18 cellular contexts compared by ENCODE assay signal in the genomic region with DNA sequence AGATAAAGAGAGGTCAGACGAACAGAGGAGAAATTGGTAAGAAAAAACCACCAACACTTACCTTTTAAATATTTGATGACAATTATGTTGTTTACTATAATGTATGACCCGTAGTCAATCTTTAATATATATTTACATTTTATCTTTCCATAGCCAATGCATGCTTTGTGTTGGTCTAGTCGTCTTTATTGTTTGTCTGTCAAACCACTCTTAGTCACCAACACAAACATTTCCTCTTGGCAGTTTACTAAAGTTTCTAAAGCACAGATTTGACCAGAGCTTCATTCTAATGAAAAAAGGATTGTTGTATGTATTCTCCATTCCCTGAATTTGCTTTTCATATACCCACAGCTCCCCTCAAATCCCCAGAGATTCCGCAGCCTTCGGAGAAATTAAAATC.
"Had no signal": no experiment of that assay in that cellular context is flagged by ENCODE, and none has a peak within 500 bp of the region (broad histone marks: within the 10 kb centered on the region; RNA-seq: fewer than 3 reads in every experiment).

No MANE protein-coding gene starts in this region.

- H3K36me3 Mint-ChIP-seq: naive B cell; stimulated activated effector memory CD8-positive, alpha-beta T cell treated with anti-CD3 and anti-CD28 coated beads, Interleukin-12 subunit alpha, Interleukin-12 subunit beta, amount 100 ng/mL, for 72 hours; type B pancreatic cell had no signal

- H3K9me3 Mint-ChIP-seq: activated CD4-positive, alpha-beta T cell treated with anti-CD3 and anti-CD28 coated beads, Interleukin-2, amount 10 ng/mL, durations not matched to agents 24 days and 14 days; type B pancreatic cell had no signal

- H3K4me1 ChIP-seq: heart right ventricle, right lobe of liver, testis had no signal

- DNase-seq: activated CD4-positive, alpha-beta T cell treated with anti-CD3 and anti-CD28 coated beads, Interleukin-2, amount 10 ng/mL, durations not matched to agents 24 days and 14 days; activated CD8-positive, alpha-beta T cell treated with anti-CD3 and anti-CD28 coated beads for 36 hours; activated naive CD4-positive, alpha-beta T cell treated with anti-CD3 and anti-CD28 coated beads for 36 hours; activated T-cell treated with anti-CD3 and anti-CD28 coated beads, Interleukin-2, amount 50 U/mL, for 1 hour; anterior cingulate cortex; heart right ventricle; kidney glomerular epithelial cell; left ventricle myocardium superior; mucosa of descending colon; naive B cell; right lobe of liver; stimulated activated CD4-positive, alpha-beta T cell treated with anti-CD3 and anti-CD28 coated beads, Interleukin-4, amount 100 ng/mL, for 24 hours; T1000; testis had no signal

- H3K4me3 Mint-ChIP-seq: activated CD4-positive, alpha-beta T cell treated with anti-CD3 and anti-CD28 coated beads, Interleukin-2, amount 10 ng/mL, durations not matched to agents 24 days and 14 days; activated CD8-positive, alpha-beta T cell treated with anti-CD3 and anti-CD28 coated beads for 36 hours; activated naive CD4-positive, alpha-beta T cell treated with anti-CD3 and anti-CD28 coated beads for 36 hours; naive B cell; stimulated activated effector memory CD8-positive, alpha-beta T cell treated with anti-CD3 and anti-CD28 coated beads, Interleukin-12 subunit alpha, Interleukin-12 subunit beta, amount 100 ng/mL, for 72 hours; type B pancreatic cell had no signal

- H3K27me3 ChIP-seq: cardiac muscle cell, heart right ventricle, right lobe of liver, testis had no signal

- H3K4me3 ChIP-seq: cardiac muscle cell, heart right ventricle, mucosa of descending colon, right lobe of liver, testis had no signal

- H3K27ac Mint-ChIP-seq: activated CD4-positive, alpha-beta T cell treated with anti-CD3 and anti-CD28 coated beads, Interleukin-2, amount 10 ng/mL, durations not matched to agents 24 days and 14 days; activated CD8-positive, alpha-beta T cell treated with anti-CD3 and anti-CD28 coated beads for 36 hours; activated naive CD4-positive, alpha-beta T cell treated with anti-CD3 and anti-CD28 coated beads for 36 hours; activated T-helper 2 cell treated with anti-CD3 and anti-CD28 coated beads, Interferon-gamma antibody, Interleukin-2, Interleukin-4, amounts not matched to agents 10 μg/mL and 5 μg/mL and 100 μg/mL, durations not matched to agents 14 hours and 24 hours and 36 hours; naive B cell; stimulated activated effector memory CD8-positive, alpha-beta T cell treated with anti-CD3 and anti-CD28 coated beads, Interleukin-12 subunit alpha, Interleukin-12 subunit beta, amount 100 ng/mL, for 72 hours; type B pancreatic cell had no signal

- H3K36me3 ChIP-seq: cardiac muscle cell, heart right ventricle, right lobe of liver had no signal

- H3K4me1 Mint-ChIP-seq: activated CD4-positive, alpha-beta T cell treated with anti-CD3 and anti-CD28 coated beads, Interleukin-2, amount 10 ng/mL, durations not matched to agents 24 days and 14 days; naive B cell; stimulated activated effector memory CD8-positive, alpha-beta T cell treated with anti-CD3 and anti-CD28 coated beads, Interleukin-12 subunit alpha, Interleukin-12 subunit beta, amount 100 ng/mL, for 72 hours had no signal

- H3K27ac ChIP-seq: cardiac muscle cell, heart right ventricle, right lobe of liver, testis had no signal

- H3K9me3 ChIP-seq: heart right ventricle, mucosa of descending colon, right lobe of liver, testis had no signal

- H3K27me3 Mint-ChIP-seq: activated CD4-positive, alpha-beta T cell treated with anti-CD3 and anti-CD28 coated beads, Interleukin-2, amount 10 ng/mL, durations not matched to agents 24 days and 14 days; activated CD8-positive, alpha-beta T cell treated with anti-CD3 and anti-CD28 coated beads for 36 hours; naive B cell; type B pancreatic cell had no signal

- ATAC-seq: activated CD8-positive, alpha-beta T cell treated with anti-CD3 and anti-CD28 coated beads for 36 hours; heart right ventricle; left ventricle myocardium superior; mucosa of descending colon; right lobe of liver; stimulated activated effector memory CD8-positive, alpha-beta T cell treated with anti-CD3 and anti-CD28 coated beads, Interleukin-12 subunit alpha, Interleukin-12 subunit beta, amount 100 ng/mL, for 72 hours had no signal
